Comparison of ENCODE assay signal across 8 cellular contexts in the genomic region with DNA sequence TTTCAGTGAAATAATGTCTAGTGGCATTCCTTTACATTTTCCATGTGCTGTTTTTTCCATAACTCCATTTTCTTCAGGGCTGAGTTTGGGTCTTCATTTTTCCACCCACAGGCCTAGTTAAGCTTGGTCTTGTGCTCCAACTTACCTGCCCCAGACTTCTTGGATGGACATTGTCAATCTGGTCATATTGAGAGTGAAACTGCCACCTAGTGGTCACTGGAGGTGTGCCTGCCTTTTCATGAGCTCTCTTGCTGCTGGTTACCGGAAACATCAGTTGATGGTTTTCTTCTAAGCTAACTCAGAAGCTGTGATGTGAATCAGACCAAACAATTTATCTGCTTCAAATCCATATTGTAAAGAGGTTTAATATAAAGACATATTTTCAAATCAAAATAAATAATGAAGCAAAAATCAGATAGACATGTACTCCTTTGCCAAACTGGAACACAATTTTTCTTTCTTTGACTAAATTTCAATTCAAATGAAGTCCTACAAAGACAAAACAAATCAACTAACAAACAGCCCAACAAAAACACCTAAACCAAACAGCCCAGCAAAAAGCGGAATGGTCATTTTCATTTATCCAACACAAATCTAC.
DNase-seq lines count a peak whose midpoint lies in the region; ATAC-seq lines count a peak whose summit lies in the region.

No MANE protein-coding gene starts in this region.

- DNase-seq in COLO829 (ENCODE audit: low spot score) (peak; percentile 69), HT1080 (ENCODE audit: low read depth) (peak; percentile 47), SHP77 (lab: John Stamatoyannopoulos, UW) (peak; percentile 31 to 65), glomerular endothelial cell (ENCODE audit: extremely low read depth, low read depth, low spot score) (peak; percentile 47), pulmonary artery endothelial cell (ENCODE audit: low read depth, low spot score) (peak; percentile 48), NCI-H128 (lab: John Stamatoyannopoulos, UW; ENCODE audit: unreplicated experiment) (no peak)
- DNase-seq in activated naive CD4-positive, alpha-beta T cell (lab: John Stamatoyannopoulos, UW): peak; percentile 5 to 49 (median 26)

- ATAC-seq in GM19351 (IDR thresholded peaks at IDR 0.05; ENCODE audit: unreplicated experiment): peak; percentile 64
